33 cellular contexts compared by ENCODE assay signal in genomic region chr10:127411062-127411461, GRCh38.
A peak's percentile ranks its signal among the peaks of the same experiment; 100 is the strongest.
DNase-seq lines count a peak whose midpoint lies in the region; ATAC-seq and TF ChIP-seq lines count a peak whose summit lies in the region.
"Had no signal": no experiment of that assay in that cellular context is flagged by ENCODE, and none has a peak within 500 bp of the region (broad histone marks: within the 10 kb centered on the region; RNA-seq: fewer than 3 reads in every experiment).

No MANE protein-coding gene starts in this region.

- WGBS in spleen, 5 donors = 95 to 97% (median 95%) methylated on average over 9 to 10 of the region's 10 CpGs

- TF ChIP-seq CTCF in Panc1 (IDR thresholded peaks at IDR 0.05) (no peak), spleen (IDR thresholded peaks at IDR 0.05 in 8 of 11, conservative IDR thresholded peaks at IDR 0.05 in 3 of 11) (no peak), upper lobe of right lung (IDR thresholded peaks at IDR 0.05) (no peak), coronary artery (IDR thresholded peaks at IDR 0.05) (no peak)

- BruUV-seq in Panc1 (replicated peaks; lab: Mats Ljungman, UMichigan) = TSS peak; percentile 39

- H3K27ac ChIP-seq in Panc1 (ENCODE audit: low read length) (no peak overlapping the region), spleen (no peak overlapping the region), upper lobe of right lung (no peak overlapping the region), coronary artery (no peak overlapping the region)
- H3K27ac ChIP-seq in effector memory CD4-positive, alpha-beta T cell (ENCODE audit: insufficient read depth, low read length, poor library complexity, severe bottlenecking) = no peak overlapping the region
- H3K27ac ChIP-seq: 22Rv1; A549; BLaER1; BLaER1 treated with 17β-estradiol and CSF1 and Interleukin-3, amounts not matched to agents 10 nM and 100 nM; C4-2B had no signal

- DNase-seq in Panc1 (ENCODE audit: low read depth, low spot score) (no peak), posterior vena cava (ENCODE audit: low spot score) (peak; percentile 69), spleen (peak; percentile 25), upper lobe of right lung (peak; percentile 0), kidney glomerular epithelial cell (lab: John Stamatoyannopoulos, UW) (no peak), T-helper 1 cell (no peak), coronary artery (ENCODE audit: low spot score) (no peak)
- DNase-seq in effector memory CD4-positive, alpha-beta T cell = no peak
- DNase-seq: 8988T; ACHN; AML-193; BE2C; C1 segment of cervical spinal cord; Caco-2; Calu3; CD4-positive, alpha-beta memory T cell; CD4-positive, alpha-beta T cell; CD4-positive, CD25-positive, alpha-beta regulatory T cell; CD8-positive, alpha-beta memory T cell; CD8-positive, alpha-beta T cell; COR-L47; DMS 273 treated with DMSO at 0.1 percent for 48 hours; DMS153; DMS53; DMS79; DMS79 treated with DMSO at 0.1 percent for 48 hours; DND-41; EL had no signal

- no peak for ATAC-seq in Panc1
- ATAC-seq in upper lobe of right lung = no peak
- ATAC-seq: A549; CD8-positive, alpha-beta T cell had no signal

- no peak for TF ChIP-seq POLR2A in spleen (IDR thresholded peaks at IDR 0.05)

- H3K4me1 ChIP-seq in Panc1 (ENCODE audit: control insufficient read depth, insufficient read depth, low read length) (no peaks in the 10 kb centered on the region), spleen (no peaks in the 10 kb centered on the region), upper lobe of right lung (peaks cover 3% of the 10 kb centered on the region)
- no peaks in the 10 kb centered on the region for H3K4me1 ChIP-seq in effector memory CD4-positive, alpha-beta T cell (ENCODE audit: control insufficient read depth, insufficient read depth, low read length, poor library complexity, severe bottlenecking)
- H3K4me1 ChIP-seq: A549; BE2C; BLaER1; BLaER1 treated with 17β-estradiol and CSF1 and Interleukin-3, amounts not matched to agents 10 nM and 100 nM; Caco-2 had no signal

- no peaks in the 10 kb centered on the region for H3K27me3 ChIP-seq in Panc1 (ENCODE audit: control insufficient read depth, insufficient read depth, low read length)
- no peaks in the 10 kb centered on the region for H3K27me3 ChIP-seq in spleen (replicated peaks in 1 of 7)
- H3K27me3 ChIP-seq in upper lobe of right lung = no peaks in the 10 kb centered on the region
- H3K27me3 ChIP-seq in effector memory CD4-positive, alpha-beta T cell (replicated peaks; ENCODE audit: control insufficient read depth, insufficient read depth, low read length, poor library complexity, severe bottlenecking) = no peaks in the 10 kb centered on the region
- H3K27me3 ChIP-seq: BE2C; BLaER1; BLaER1 treated with 17β-estradiol and CSF1 and Interleukin-3, amounts not matched to agents 10 nM and 100 nM had no signal

- in situ Hi-C loops in Panc1 (cut with HindIII; ENCODE audit: low pct_unique_long_range_greater_than_20kb, low sequenced_read_pairs) = no loop called here

- H3K4me3 ChIP-seq in Panc1 (ENCODE audit: low read depth in 2 of 2, low read length in 2 of 2) = no peak overlapping the region
- H3K4me3 ChIP-seq in spleen = no peak overlapping the region
- H3K4me3 ChIP-seq in upper lobe of right lung = no peak overlapping the region
- no peak overlapping the region for H3K4me3 ChIP-seq in coronary artery
- no peak overlapping the region for H3K4me3 ChIP-seq in effector memory CD4-positive, alpha-beta T cell (ENCODE audit: insufficient read depth, low read depth, low read length, poor library complexity, severe bottlenecking)
- H3K4me3 ChIP-seq: A549; BLaER1; BLaER1 treated with 17β-estradiol and CSF1 and Interleukin-3, amounts not matched to agents 10 nM and 100 nM had no signal

- POLR2A ChIA-PET in Panc1 (lab: Charles Lee) = no interaction called here

- CTCF ChIA-PET in Panc1 (lab: Charles Lee) = no interaction called here

- H3K9me3 ChIP-seq in Panc1 (ENCODE audit: control insufficient read depth, insufficient read depth, low read depth, low read length) (no peaks in the 10 kb centered on the region), spleen (no peaks in the 10 kb centered on the region), upper lobe of right lung (no peaks in the 10 kb centered on the region)
- no peaks in the 10 kb centered on the region for H3K9me3 ChIP-seq in effector memory CD4-positive, alpha-beta T cell (ENCODE audit: control insufficient read depth, low read length)
- H3K9me3 ChIP-seq: A549; BE2C; BLaER1; BLaER1 treated with 17β-estradiol and CSF1 and Interleukin-3, amounts not matched to agents 10 nM and 100 nM; Caco-2 had no signal

- H3K36me3 ChIP-seq in Panc1 (ENCODE audit: control insufficient read depth, insufficient read depth, low read length) (no peaks in the 10 kb centered on the region), spleen (peaks cover 0 to 28% (median 0%) of the 10 kb centered on the region in 6 donors), upper lobe of right lung (no peaks in the 10 kb centered on the region)
- H3K36me3 ChIP-seq in effector memory CD4-positive, alpha-beta T cell (ENCODE audit: control insufficient read depth, insufficient read depth, low read length) = no peaks in the 10 kb centered on the region
- H3K36me3 ChIP-seq: BE2C; BLaER1; BLaER1 treated with 17β-estradiol and CSF1 and Interleukin-3, amounts not matched to agents 10 nM and 100 nM had no signal

- intact Hi-C loops in Panc1 (cut with micrococcal nuclease; ENCODE audit: unreplicated experiment) (no loop called here), posterior vena cava (cut with DNase I) (no loop called here), spleen (cut with DNase I; ENCODE audit: low total_unique reads) (no loop called here), upper lobe of right lung (cut with DNase I) (no loop called here)

Comparison
In these comparisons a context has a peak if more than half of its experiments do, and no peak if none do; other contexts are left out.
1. DNase-seq: peak in posterior vena cava (single experiment), spleen (single experiment) and upper lobe of right lung (single experiment); none in Panc1 (single experiment), kidney glomerular epithelial cell (single experiment), T-helper 1 cell (0 of 5), coronary artery (single experiment) and effector memory CD4-positive, alpha-beta T cell (0 of 3).